ENCODE assay signal across 28 cellular contexts in genomic region chr10:49646256-49646870, GRCh38. TPM values are rescaled to one million over a fixed set of nuclear protein-coding genes. Genes with fewer than 3 reads are reported as not detected.
A peak's percentile ranks its signal among the peaks of the same experiment; 100 is the strongest.
DNase-seq lines count a peak whose midpoint lies in the region; ATAC-seq and TF ChIP-seq lines count a peak whose summit lies in the region.
"Had no signal": no experiment of that assay in that cellular context is flagged by ENCODE, and none has a peak within 500 bp of the region (broad histone marks: within the 10 kb centered on the region; RNA-seq: fewer than 3 reads in every experiment).

No MANE protein-coding gene starts in this region.

- H3K56ac ChIP-seq in H9 (ENCODE audit: insufficient read length, low read depth, low read length): no peak overlapping the region

- CTCF ChIA-PET in naive thymus-derived CD4-positive, alpha-beta T cell (lab: Charles Lee): no interaction called here

- WGBS in H9 (ENCODE audit: extremely low coverage, insufficient read length, low lambda C conversion rate): no CpG with 5 or more reads among the region's 21 CpGs
- 80% methylated on average over 1 of the region's 21 CpGs; no CpG with 5 or more reads in 1 of the 2 donors for whole genome bisulfite sequencing in gastroesophageal sphincter (ENCODE audit: low coverage in 1 of 2), 2 donors

- H3K79me1 ChIP-seq in H9 (ENCODE audit: insufficient read depth, low read depth, low read length, poor library complexity, severe bottlenecking): no peaks in the 10 kb centered on the region

- H3K4me1 ChIP-seq in BLaER1 (peaks cover 79% of the 10 kb centered on the region), H9 (ENCODE audit: insufficient read depth, low read length) (no peaks in the 10 kb centered on the region), gastroesophageal sphincter (no peaks in the 10 kb centered on the region)
- H3K4me1 ChIP-seq in naive thymus-derived CD4-positive, alpha-beta T cell (ENCODE audit: control insufficient read depth in 2 of 2, insufficient read depth in 2 of 2, low read length in 2 of 2): no peaks in the 10 kb centered on the region
- H3K4me1 ChIP-seq: parathyroid adenoma, right atrium auricular region, thyroid gland had no signal

- H3K9me3 Mint-ChIP-seq in H9 (no peaks in the 10 kb centered on the region), chondrocyte (ENCODE audit: low read depth) (no peaks in the 10 kb centered on the region)
- peaks cover 0 to 2% (median 0%) of the 10 kb centered on the region in 11 donors for H3K9me3 Mint-ChIP-seq in naive thymus-derived CD4-positive, alpha-beta T cell
- H3K9me3 Mint-ChIP-seq: activated T-cell treated with anti-CD3 and anti-CD28 coated beads, Interleukin-2, amount 50 U/mL, for 4 hours; neural crest cell had no signal

- H4K8ac ChIP-seq in H9 (replicated peaks; ENCODE audit: insufficient read length, low read depth, low read length): no peak overlapping the region

- H3K36me3 Mint-ChIP-seq in H9 (ENCODE audit: insufficient read depth in 1 of 3, low read depth in 3 of 3): no peaks in the 10 kb centered on the region
- no peaks in the 10 kb centered on the region for H3K36me3 Mint-ChIP-seq in chondrocyte (ENCODE audit: low read depth)
- no peaks in the 10 kb centered on the region for H3K36me3 Mint-ChIP-seq in naive thymus-derived CD4-positive, alpha-beta T cell

- H3K23me2 ChIP-seq in H9 (ENCODE audit: insufficient read length, low read depth, low read length, poor library complexity, severe bottlenecking): no peaks in the 10 kb centered on the region

- H3K9ac ChIP-seq in BLaER1: no peak overlapping the region
- H3K9ac ChIP-seq in H9 (ENCODE audit: extremely low read depth, insufficient read length, low read length): no peak overlapping the region
- H3K9ac ChIP-seq: parathyroid adenoma had no signal

- TF ChIP-seq CTCF in H9 (conservative IDR thresholded peaks at IDR 0.05): no peak
- no peak for TF ChIP-seq CTCF in chondrocyte (IDR thresholded peaks at IDR 0.05)
- no peak for TF ChIP-seq CTCF in gastroesophageal sphincter (IDR thresholded peaks at IDR 0.05)

- no peak for TF ChIP-seq EP300 in gastroesophageal sphincter (IDR thresholded peaks at IDR 0.05)

- no peak overlapping the region for H2BK12ac ChIP-seq in H9 (ENCODE audit: insufficient read length, low read depth, low read length)

- no peak overlapping the region for H3K18ac ChIP-seq in H9 (ENCODE audit: insufficient read length, low read depth, low read length)

- H4K91ac ChIP-seq in H9 (ENCODE audit: insufficient read length, low read depth, low read length): no peak overlapping the region

- POLR2A ChIA-PET in naive thymus-derived CD4-positive, alpha-beta T cell (lab: Charles Lee): no interaction called here

- H3K4me3 Mint-ChIP-seq in H9 (no peak overlapping the region), chondrocyte (ENCODE audit: unreplicated experiment) (no peak overlapping the region)
- no peak overlapping the region for H3K4me3 Mint-ChIP-seq in naive thymus-derived CD4-positive, alpha-beta T cell
- H3K4me3 Mint-ChIP-seq: activated T-cell treated with anti-CD3 and anti-CD28 coated beads, Interleukin-2, amount 50 U/mL, for 4 hours; neural crest cell had no signal

- peaks cover 1 to 10% of the 10 kb centered on the region in 2 experiments for H3K4me1 Mint-ChIP-seq in H9
- H3K4me1 Mint-ChIP-seq in chondrocyte (ENCODE audit: low read depth): no peaks in the 10 kb centered on the region
- H3K4me1 Mint-ChIP-seq in naive thymus-derived CD4-positive, alpha-beta T cell: peaks cover 0 to 21% (median 3%) of the 10 kb centered on the region in 7 donors

- no peak overlapping the region for H2AK5ac ChIP-seq in H9 (ENCODE audit: insufficient read length, low read length)

- H3K4ac ChIP-seq in H9 (ENCODE audit: low read depth, low read length): no peak overlapping the region

- no peak overlapping the region for H3K27ac Mint-ChIP-seq in H9
- H3K27ac Mint-ChIP-seq in chondrocyte (ENCODE audit: unreplicated experiment): no peak overlapping the region
- no peak overlapping the region for H3K27ac Mint-ChIP-seq in naive thymus-derived CD4-positive, alpha-beta T cell

- H3K27me3 Mint-ChIP-seq in H9 (ENCODE audit: low read depth): peaks cover 45% of the 10 kb centered on the region
- H3K27me3 Mint-ChIP-seq in chondrocyte (ENCODE audit: low read depth): peaks cover 36% of the 10 kb centered on the region
- H3K27me3 Mint-ChIP-seq in naive thymus-derived CD4-positive, alpha-beta T cell: peaks cover 5 to 35% (median 27%) of the 10 kb centered on the region in 5 donors

- ATAC-seq in naive thymus-derived CD4-positive, alpha-beta T cell: peak; percentile 6
- ATAC-seq in gastroesophageal sphincter (no peak), HG03571 (IDR thresholded peaks at IDR 0.05; ENCODE audit: unreplicated experiment) (no peak)
- ATAC-seq: activated T-cell treated with anti-CD3 and anti-CD28 coated beads, Interleukin-2, amount 50 U/mL, for 4 hours had no signal

- H3K36me3 ChIP-seq in BLaER1 (no peaks in the 10 kb centered on the region), gastroesophageal sphincter (no peaks in the 10 kb centered on the region)
- H3K36me3 ChIP-seq in naive thymus-derived CD4-positive, alpha-beta T cell (ENCODE audit: control insufficient read depth in 2 of 3, insufficient read depth in 3 of 3, low read length in 3 of 3): no peaks in the 10 kb centered on the region
- H3K36me3 ChIP-seq: right atrium auricular region, thyroid gland, WERI-Rb-1 had no signal

- H3K27ac ChIP-seq in BLaER1: peak overlapping the region; percentile 96
- no peak overlapping the region for H3K27ac ChIP-seq in H9 (ENCODE audit: insufficient read length, low read depth, low read length)
- no peak overlapping the region for H3K27ac ChIP-seq in naive thymus-derived CD4-positive, alpha-beta T cell (ENCODE audit: low read depth, low read length)
- no peak overlapping the region for H3K27ac ChIP-seq in gastroesophageal sphincter
- H3K27ac ChIP-seq: dorsolateral prefrontal cortex, hepatocyte, parathyroid adenoma, right atrium auricular region, thyroid gland, WERI-Rb-1 had no signal

- H3K9me3 ChIP-seq in BLaER1 (no peaks in the 10 kb centered on the region), H9 (ENCODE audit: control insufficient read depth, low read depth, low read length) (no peaks in the 10 kb centered on the region), gastroesophageal sphincter (no peaks in the 10 kb centered on the region)
- H3K9me3 ChIP-seq in naive thymus-derived CD4-positive, alpha-beta T cell (ENCODE audit: control insufficient read depth in 2 of 3, low read length in 3 of 3): no peaks in the 10 kb centered on the region
- H3K9me3 ChIP-seq: right atrium auricular region, thyroid gland had no signal

- no peak overlapping the region for H2BK15ac ChIP-seq in H9 (ENCODE audit: low read depth, low read length)

- H3T11ph ChIP-seq in H9 (ENCODE audit: low read length): no peak overlapping the region

- no peak overlapping the region for H2BK20ac ChIP-seq in H9 (ENCODE audit: low read depth, low read length, poor library complexity, severe bottlenecking)

- H2BK120ac ChIP-seq in H9 (ENCODE audit: low read depth, low read length, poor library complexity, severe bottlenecking): no peak overlapping the region

- H3K14ac ChIP-seq in H9 (ENCODE audit: insufficient read depth, low read length): no peak overlapping the region

- no peak overlapping the region for H4K5ac ChIP-seq in H9 (ENCODE audit: insufficient read length, low read depth, low read length)

- no peak for TF ChIP-seq POLR2A in gastroesophageal sphincter (IDR thresholded peaks at IDR 0.05)

- H3K4me3 ChIP-seq in BLaER1 (no peak overlapping the region), gastroesophageal sphincter (no peak overlapping the region)
- no peak overlapping the region for H3K4me3 ChIP-seq in naive thymus-derived CD4-positive, alpha-beta T cell (ENCODE audit: low read length)
- H3K4me3 ChIP-seq: dorsolateral prefrontal cortex, hepatocyte, right atrium auricular region, thyroid gland had no signal

- in situ Hi-C loops in ACHN (cut with HindIII; ENCODE audit: low pct_ligation_motif_present, low pct_unique_long_range_greater_than_20kb, low sequenced_read_pairs): no loop called here

- H2AFZ ChIP-seq in H9 (ENCODE audit: low read length): no peak overlapping the region
- H2AFZ ChIP-seq: hepatocyte, parathyroid adenoma had no signal

- intact Hi-C loops in naive thymus-derived CD4-positive, alpha-beta T cell (cut with micrococcal nuclease): no loop called here

- H3K4me2 ChIP-seq in BLaER1: peak overlapping the region; percentile 87
- no peak overlapping the region for H3K4me2 ChIP-seq in H9 (ENCODE audit: insufficient read depth, insufficient read length, low read length)
- H3K4me2 ChIP-seq: hepatocyte had no signal

- H4K20me1 ChIP-seq in BLaER1 (no peaks in the 10 kb centered on the region), H9 (ENCODE audit: control insufficient read depth, insufficient read depth, insufficient read length) (no peaks in the 10 kb centered on the region)

- H3K23ac ChIP-seq in H9 (ENCODE audit: insufficient read length, low read depth, low read length): no peak overlapping the region

- DNase-seq in H9 (peak; percentile 27), chondrocyte (ENCODE audit: low spot score) (peak; percentile 91), activated gamma-delta T cell treated with Interleukin-2 at 50 U/mL for 16 hours (no peak), ACHN (no peak)
- peak in 1 of 9 donors; percentile 11 for DNase-seq in naive thymus-derived CD4-positive, alpha-beta T cell
- DNase-seq: activated CD4-positive, alpha-beta T cell treated with anti-CD3 and anti-CD28 coated beads for 48 hours; activated naive CD4-positive, alpha-beta T cell treated with Interleukin-2 at 50 U/mL for 16 hours; activated T-cell treated with anti-CD3 and anti-CD28 coated beads, Interleukin-2, amount 50 U/mL, for 4 hours; C1 segment of cervical spinal cord; COR-L47; dorsolateral prefrontal cortex; H7; mesenchymal stem cell; NCI-H1436 treated with DMSO at 0.1 percent for 48 hours; NCI-H2107; NCI-H510A; stimulated activated CD4-positive, alpha-beta T cell treated with anti-CD3 and anti-CD28 coated beads, Interleukin-2, amount 100 ng/mL, for 24 hours; thyroid gland; WERI-Rb-1 had no signal

- H3K27me3 ChIP-seq in BLaER1 (no peaks in the 10 kb centered on the region), H9 (ENCODE audit: insufficient read depth, low read length) (no peaks in the 10 kb centered on the region; the same call in 1 of the 2 replicates), gastroesophageal sphincter (peaks cover 51% of the 10 kb centered on the region)
- H3K27me3 ChIP-seq in naive thymus-derived CD4-positive, alpha-beta T cell (ENCODE audit: control insufficient read depth in 2 of 2, insufficient read depth in 2 of 2, low read length in 2 of 2): no peaks in the 10 kb centered on the region
- H3K27me3 ChIP-seq: right atrium auricular region, thyroid gland had no signal

- no peaks in the 10 kb centered on the region for H3K79me2 ChIP-seq in H9 (ENCODE audit: insufficient read depth, low read length)
- H3K79me2 ChIP-seq: hepatocyte, parathyroid adenoma had no signal

- H2BK5ac ChIP-seq in H9 (ENCODE audit: insufficient read length, low read length): no peak overlapping the region

RNA-seq across cellular contexts. Expression of gene CHAT, which starts 32.5 kb away (rescaled TPM):
- total RNA-seq in H9 (2021) (not detected in 2 replicates), chondrocyte (not detected in 3 replicates), gastroesophageal sphincter (1 to 10 TPM in 1 of 4 donors, under 1 TPM in 1, not detected in 2; 0.94 to 1.6 TPM)
- total RNA-seq in naive thymus-derived CD4-positive, alpha-beta T cell: not detected
- polyA plus RNA-seq in naive thymus-derived CD4-positive, alpha-beta T cell: not detected
- total RNA-seq: activated CD8-positive, alpha-beta memory T cell treated with anti-CD3 and anti-CD28 coated beads for 36 hours; activated T-cell treated with anti-CD3 and anti-CD28 coated beads, Interleukin-2, amount 50 U/mL, for 4 hours; dorsolateral prefrontal cortex; H7; LHCN-M2; right atrium auricular region; thyroid gland had no signal
- polyA plus RNA-seq: hepatocyte had no signal

RNA-seq across cellular contexts. Expression of gene C10orf53, which starts 33.1 kb away (rescaled TPM):
- total RNA-seq in H9 (2021) (not detected in 2 replicates), chondrocyte (not detected in 3 replicates), gastroesophageal sphincter (not detected)
- total RNA-seq in naive thymus-derived CD4-positive, alpha-beta T cell: not detected
- polyA plus RNA-seq in naive thymus-derived CD4-positive, alpha-beta T cell: not detected
- total RNA-seq: activated CD8-positive, alpha-beta memory T cell treated with anti-CD3 and anti-CD28 coated beads for 36 hours; activated T-cell treated with anti-CD3 and anti-CD28 coated beads, Interleukin-2, amount 50 U/mL, for 4 hours; H7; hepatocyte; LHCN-M2; neural crest cell; right atrium auricular region; thyroid gland had no signal
- polyA plus RNA-seq: hepatocyte had no signal

RNA-seq across cellular contexts. Expression of gene SLC18A3, which starts 36.3 kb away (rescaled TPM):
- not detected in 2 replicates for total RNA-seq in H9 (2021)
- total RNA-seq in chondrocyte: not detected in 3 replicates
- total RNA-seq in naive thymus-derived CD4-positive, alpha-beta T cell: not detected
- polyA plus RNA-seq in naive thymus-derived CD4-positive, alpha-beta T cell: not detected
- 1 to 10 TPM in 2 of 4 donors, under 1 TPM in 1, not detected in 1; 0.12 to 1.7 (median 1.5) TPM for total RNA-seq in gastroesophageal sphincter
- total RNA-seq: activated CD8-positive, alpha-beta memory T cell treated with anti-CD3 and anti-CD28 coated beads for 36 hours; activated T-cell treated with anti-CD3 and anti-CD28 coated beads, Interleukin-2, amount 50 U/mL, for 4 hours; dorsolateral prefrontal cortex; H7; LHCN-M2; right atrium auricular region; thyroid gland had no signal

Comparison
In these comparisons a context has a peak if more than half of its experiments do, and no peak if none do; other contexts are left out.
1. DNase-seq: peak in H9 (single experiment) and chondrocyte (single experiment); none in activated gamma-delta T cell treated with Interleukin-2 at 50 U/mL for 16 hours (single experiment) and ACHN (single experiment).